8 cellular contexts compared by ENCODE assay signal in the genomic region with DNA sequence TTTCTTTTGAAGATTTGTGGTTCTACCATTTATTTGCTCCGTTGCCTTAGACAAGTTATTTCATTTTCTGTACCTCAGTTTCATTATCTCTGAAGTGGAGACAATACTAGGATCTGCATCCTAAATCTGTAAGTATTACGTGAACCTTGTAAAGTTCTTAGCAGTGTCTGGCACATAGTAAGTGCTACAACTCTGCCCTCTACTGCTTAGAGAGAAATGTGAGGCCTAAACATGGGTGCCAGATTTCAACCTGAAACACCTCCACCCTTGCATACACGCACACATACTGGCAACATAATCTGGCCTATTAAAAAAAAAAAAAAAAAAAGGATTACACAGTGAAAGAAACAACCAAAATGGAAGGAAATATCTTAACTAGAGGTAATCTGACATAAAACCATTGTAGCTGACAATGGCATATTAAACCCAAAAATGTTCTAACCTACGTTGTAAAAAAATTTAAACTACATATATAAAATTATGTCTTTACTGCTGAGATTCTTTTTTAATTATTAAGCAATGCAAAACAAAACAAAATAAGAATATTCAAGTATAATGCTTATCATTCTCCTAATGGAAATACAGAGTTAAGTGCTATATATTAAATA.
DNase-seq lines count a peak whose midpoint lies in the region; ATAC-seq and TF ChIP-seq lines count a peak whose summit lies in the region.

No MANE protein-coding gene starts in this region.

- no peaks in the 10 kb centered on the region for H3K36me3 ChIP-seq in Loucy (ENCODE audit: insufficient read depth, low read length)
- H3K36me3 ChIP-seq in brain microvascular endothelial cell (replicated peaks): no peaks in the 10 kb centered on the region

- H3F3A ChIP-seq in Loucy (ENCODE audit: low read depth): no peaks in the 10 kb centered on the region

- DNase-seq in EL (peak; percentile 41), brain microvascular endothelial cell (peak; percentile 28), memory B cell (ENCODE audit: low spot score in 2 of 2) (no peak), SKM-1 (lab: John Stamatoyannopoulos, UW; ENCODE audit: unreplicated experiment) (no peak)

- H3K9ac ChIP-seq in Loucy (ENCODE audit: low read depth, low read length, poor library complexity, severe bottlenecking): no peak overlapping the region

- H4K20me1 ChIP-seq in Loucy (ENCODE audit: insufficient read depth, low read length, poor library complexity, severe bottlenecking): no peaks in the 10 kb centered on the region

- no peak overlapping the region for H2AFZ ChIP-seq in Loucy (ENCODE audit: low read length)

- peaks cover 4% of the 10 kb centered on the region for H3K4me1 ChIP-seq in Loucy (ENCODE audit: insufficient read depth, low read length, poor library complexity, severe bottlenecking)

- no peaks in the 10 kb centered on the region for H3K9me2 ChIP-seq in Loucy (replicated peaks; ENCODE audit: low read depth, low read length)

- no peaks in the 10 kb centered on the region for H3K9me3 Mint-ChIP-seq in memory B cell

- no peaks in the 10 kb centered on the region for H3K9me3 ChIP-seq in Loucy (ENCODE audit: insufficient read depth, low read depth, low read length)

- in situ Hi-C loops in brain microvascular endothelial cell (cut with HindIII; ENCODE audit: low pct_ligation_motif_present, low sequenced_read_pairs): no loop called here

- no peaks in the 10 kb centered on the region for H3K79me2 ChIP-seq in Loucy (ENCODE audit: insufficient read depth, low read length)

- H3K4me3 Mint-ChIP-seq in memory B cell: no peak overlapping the region

- H3K4me2 ChIP-seq in Loucy (ENCODE audit: low read depth, low read length, poor library complexity, severe bottlenecking): no peak overlapping the region

- TF ChIP-seq CTCF in Loucy (conservative IDR thresholded peaks at IDR 0.05; ENCODE audit: low read length): peak; percentile 67
- peak; percentile 77 for TF ChIP-seq CTCF in brain microvascular endothelial cell (IDR thresholded peaks at IDR 0.05; ENCODE audit: low read depth, low read length, missing control alignments)

- ATAC-seq in GM21576 (IDR thresholded peaks at IDR 0.05; ENCODE audit: unreplicated experiment): peak; percentile 71
- ATAC-seq in memory B cell (ENCODE audit: low read depth): peak; percentile 60
- no peak for ATAC-seq in HG03045 (IDR thresholded peaks at IDR 0.05; ENCODE audit: unreplicated experiment)
- no peak for ATAC-seq in GM21786 (IDR thresholded peaks at IDR 0.05; ENCODE audit: unreplicated experiment)

- no peaks in the 10 kb centered on the region for H3K4me1 Mint-ChIP-seq in memory B cell

- H3K27me3 Mint-ChIP-seq in memory B cell: peaks cover 1% of the 10 kb centered on the region

- no peak overlapping the region for H3K27ac Mint-ChIP-seq in memory B cell

- H3K27me3 ChIP-seq in Loucy (ENCODE audit: insufficient read depth, low read length, poor library complexity, severe bottlenecking): no peaks in the 10 kb centered on the region
- no peaks in the 10 kb centered on the region for H3K27me3 ChIP-seq in brain microvascular endothelial cell (replicated peaks)

- no peak overlapping the region for H3K27ac ChIP-seq in brain microvascular endothelial cell

- H3K36me3 Mint-ChIP-seq in memory B cell: no peaks in the 10 kb centered on the region

- no peak overlapping the region for H3K4me3 ChIP-seq in Loucy (ENCODE audit: low read length, poor library complexity, severe bottlenecking)
- no peak overlapping the region for H3K4me3 ChIP-seq in brain microvascular endothelial cell (ENCODE audit: low read depth, low read length)

Comparison
In these comparisons a context has a peak if more than half of its experiments do, and no peak if none do; other contexts are left out.
1. DNase-seq: peak in EL (single experiment) and brain microvascular endothelial cell (single experiment); none in memory B cell (0 of 2) and SKM-1 (single experiment).
2. ATAC-seq: peak in GM21576 (single experiment) and memory B cell (single experiment); none in HG03045 (single experiment) and GM21786 (single experiment).